Comparison of ENCODE assay signal across 9 cellular contexts in the genomic region with DNA sequence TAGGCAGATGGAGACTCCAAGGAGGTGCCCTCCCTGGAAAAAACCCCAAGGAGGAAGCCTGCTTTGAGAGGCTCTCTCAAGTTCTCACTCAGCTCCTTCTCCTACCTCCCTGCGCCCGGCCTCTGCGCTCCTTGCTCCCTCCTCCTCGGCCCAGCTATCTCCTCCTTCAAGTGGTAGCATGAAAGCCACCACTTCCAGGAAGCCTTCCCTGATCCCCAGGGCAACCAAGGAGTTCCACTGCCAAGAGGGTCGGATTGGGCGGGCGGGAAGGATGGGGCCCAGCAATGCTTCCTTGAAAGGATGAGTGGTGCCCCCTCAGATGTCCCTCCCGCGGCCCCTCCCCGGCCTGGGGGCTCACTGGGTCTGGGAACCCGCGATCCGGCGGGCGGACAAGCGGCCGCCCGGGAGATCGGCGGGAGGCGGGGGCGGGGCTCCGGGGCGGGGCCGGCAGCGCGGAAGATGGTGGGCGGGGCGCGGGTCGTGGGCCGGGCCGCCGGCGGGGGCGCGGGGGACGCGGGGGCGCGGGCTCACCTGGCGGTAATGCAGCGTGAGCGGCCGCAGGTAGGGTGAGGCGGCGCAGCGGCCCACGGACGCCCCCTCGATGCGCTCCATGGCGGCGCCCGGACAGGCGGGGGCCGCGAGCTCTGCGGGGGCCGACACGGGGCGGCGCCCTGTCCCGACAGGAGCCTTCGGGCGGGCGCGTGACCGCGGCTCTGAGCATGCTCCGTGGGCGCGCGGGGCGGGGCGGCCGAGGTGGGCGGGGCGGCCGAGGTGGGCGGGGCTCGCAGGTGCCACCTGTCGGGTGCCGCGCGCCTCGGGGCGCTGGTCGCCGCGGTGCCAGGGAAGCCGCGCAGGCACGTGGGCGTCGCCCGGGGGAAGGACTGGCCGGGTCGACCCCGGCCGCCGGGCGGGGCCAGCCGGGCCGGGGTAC. TPM values are rescaled to one million over a fixed set of nuclear protein-coding genes. Genes with fewer than 3 reads are reported as not detected.
DNase-seq lines count a peak whose midpoint lies in the region; ATAC-seq, FAIRE-seq and TF ChIP-seq lines count a peak whose summit lies in the region.
"Had no signal": no experiment of that assay in that cellular context is flagged by ENCODE, and none has a peak within 500 bp of the region (broad histone marks: within the 10 kb centered on the region; RNA-seq: fewer than 3 reads in every experiment).

Gene NUDT14 (minus strand): TSS at position 715 of the 931 bp plus-strand sequence. CDS start 103 bp downstream, at position 612.

- TF ChIP-seq CTCF in LNCAP (IDR thresholded peaks at IDR 0.05) = peak; percentile 12; the same call in 1 of the 2 replicates
- TF ChIP-seq CTCF in VCaP (conservative IDR thresholded peaks at IDR 0.05) = no peak; the same call in 1 of the 2 replicates
- TF ChIP-seq CTCF in breast epithelium (IDR thresholded peaks at IDR 0.05) = no peak

- peak within 1 kb of the TSS; percentile 68 to 84 (median 82) for H3K4me3 Mint-ChIP-seq in CD4-positive, CD25-positive, alpha-beta regulatory T cell

- no peak for TF ChIP-seq POLR2A in breast epithelium (IDR thresholded peaks at IDR 0.05)

- peaks cover 15% of the 10 kb centered on the region for H3K4me1 ChIP-seq in CD4-positive, CD25-positive, alpha-beta regulatory T cell (ENCODE audit: control insufficient read depth, insufficient read depth, low read length, poor library complexity, severe bottlenecking)
- H3K4me1 ChIP-seq in breast epithelium = no peaks in the 10 kb centered on the region

- H3K27me3 ChIP-seq in CD4-positive, CD25-positive, alpha-beta regulatory T cell (ENCODE audit: control insufficient read depth, insufficient read depth, low read length) = no peaks in the 10 kb centered on the region
- H3K27me3 ChIP-seq in breast epithelium = no peaks in the 10 kb centered on the region

- no peak for FAIRE-seq in RCC 7860 (lab: Jason Lieb, UNC)
- FAIRE-seq: endometrium had no signal

- peaks cover 0 to 2% (median 0%) of the 10 kb centered on the region in 7 donors for H3K9me3 Mint-ChIP-seq in CD4-positive, CD25-positive, alpha-beta regulatory T cell

- H3K27me3 Mint-ChIP-seq in CD4-positive, CD25-positive, alpha-beta regulatory T cell = no peaks in the 10 kb centered on the region

- peak; percentile 74 to 80 for ATAC-seq in CD4-positive, CD25-positive, alpha-beta regulatory T cell (ENCODE audit: low read depth in 2 of 2)
- peak; percentile 46 for ATAC-seq in GM19467 (IDR thresholded peaks at IDR 0.05; ENCODE audit: unreplicated experiment)

- H3K4me1 Mint-ChIP-seq in CD4-positive, CD25-positive, alpha-beta regulatory T cell = peaks cover 0 to 23% (median 6%) of the 10 kb centered on the region in 4 donors

- no peaks in the 10 kb centered on the region for H3K9me3 ChIP-seq in CD4-positive, CD25-positive, alpha-beta regulatory T cell (ENCODE audit: control insufficient read depth in 2 of 2, low read length in 2 of 2)
- H3K9me3 ChIP-seq in breast epithelium = no peaks in the 10 kb centered on the region

- peak; percentile 68 to 81 (median 76) for DNase-seq in CD4-positive, CD25-positive, alpha-beta regulatory T cell
- peak; percentile 83 to 89 for DNase-seq in breast epithelium (ENCODE audit: low spot score in 2 of 2)
- peak; percentile 56 for DNase-seq in iris pigment epithelial cell (ENCODE audit: low read depth)
- peak; percentile 59 to 80 (median 74) for DNase-seq in stimulated activated CD4-positive, alpha-beta T cell treated with anti-CD3 and anti-CD28 coated beads, Interleukin-1b, Interleukin-23, amount 100 ng/mL, for 24 hours (ENCODE audit: low read depth in 4 of 4, low spot score in 1 of 4)
- no peak for DNase-seq in RCC 7860 (ENCODE audit: low spot score)

- peak within 1 kb of the TSS in 1 of 3 donors; percentile 42 for H3K27ac Mint-ChIP-seq in CD4-positive, CD25-positive, alpha-beta regulatory T cell

- H3K36me3 Mint-ChIP-seq in CD4-positive, CD25-positive, alpha-beta regulatory T cell = no peaks in the 10 kb centered on the region

- H3K27ac ChIP-seq in CD4-positive, CD25-positive, alpha-beta regulatory T cell (ENCODE audit: insufficient read depth, low read length, poor library complexity, severe bottlenecking) = no peak within 1 kb of the TSS
- H3K27ac ChIP-seq in VCaP (peak within 1 kb of the TSS; percentile 70), breast epithelium (peak within 1 kb of the TSS; percentile 58 to 83)

- intact Hi-C loops in breast epithelium (cut with DNase I; ENCODE audit: low total_unique reads) = loop anchor here (2.0 kb wide), 1 partner anchor 72 kb away; no protein-coding TSS in a partner anchor

- peak within 1 kb of the TSS; percentile 48 for H3K4me3 ChIP-seq in CD4-positive, CD25-positive, alpha-beta regulatory T cell (ENCODE audit: low read depth, low read length)
- peak within 1 kb of the TSS; percentile 37 to 83 (median 60) for H3K4me3 ChIP-seq in breast epithelium

- no peaks in the 10 kb centered on the region for H3K36me3 ChIP-seq in CD4-positive, CD25-positive, alpha-beta regulatory T cell (ENCODE audit: control insufficient read depth, insufficient read depth, low read length)
- H3K36me3 ChIP-seq in breast epithelium = no peaks in the 10 kb centered on the region

RNA-seq across cellular contexts. Expression of gene NUDT14, which starts in this region (rescaled TPM):
- 15.3 TPM for total RNA-seq in CD4-positive, CD25-positive, alpha-beta regulatory T cell
- 10 to 100 TPM in 2 of 4 donors, 1 to 10 TPM in 2; 6.5 to 18.1 (median 10.6) TPM for polyA plus RNA-seq in CD4-positive, CD25-positive, alpha-beta regulatory T cell
- total RNA-seq in breast epithelium = 10 to 100 TPM; 13.6 to 14.9 (median 14.1) TPM
